Comparison of ENCODE assay signal across 14 cellular contexts in the genomic region with DNA sequence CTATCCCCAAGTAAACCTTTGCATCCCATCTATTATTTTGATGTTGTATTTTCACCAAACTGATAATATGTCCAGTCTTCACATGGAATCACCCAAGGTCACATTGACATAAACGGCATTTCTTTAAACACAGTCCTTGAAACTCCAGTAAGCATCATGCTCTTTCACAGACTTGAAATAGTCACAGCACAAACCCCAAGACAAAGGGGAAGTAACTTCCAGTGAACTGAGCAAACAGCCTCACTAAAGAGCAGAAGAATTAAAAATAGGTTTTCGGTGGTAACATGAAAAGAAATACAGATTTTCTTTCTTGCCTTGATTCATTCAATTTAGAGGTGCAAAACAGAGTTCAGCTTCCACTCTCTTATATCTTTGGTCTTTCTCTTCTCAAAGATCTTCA.
DNase-seq lines count a peak whose midpoint lies in the region; ATAC-seq and TF ChIP-seq lines count a peak whose summit lies in the region.
"Had no signal": no experiment of that assay in that cellular context is flagged by ENCODE, and none has a peak within 500 bp of the region (broad histone marks: within the 10 kb centered on the region; RNA-seq: fewer than 3 reads in every experiment).

No MANE protein-coding gene starts in this region.

- ATAC-seq in GM21723 (IDR thresholded peaks at IDR 0.05; ENCODE audit: unreplicated experiment): peak; percentile 72
- no peak for ATAC-seq in HG03039 (IDR thresholded peaks at IDR 0.05; ENCODE audit: unreplicated experiment)

- no peak for TF ChIP-seq POLR2A in uterus (IDR thresholded peaks at IDR 0.05)

- no peak for TF ChIP-seq CTCF in neutrophil (IDR thresholded peaks at IDR 0.05)
- TF ChIP-seq CTCF in uterus (IDR thresholded peaks at IDR 0.05): no peak

- DNase-seq in GDM1 (lab: John Stamatoyannopoulos, UW) (peak; percentile 34), NOMO-1 (lab: John Stamatoyannopoulos, UW; ENCODE audit: unreplicated experiment in 2 of 2) (peak; percentile 39 to 62), HUDEP-2 (lab: John Stamatoyannopoulos, UW; ENCODE audit: unreplicated experiment in 76 of 76) (no peak), uterus (no peak)
- DNase-seq: activated gamma-delta T cell, aorta, IMR-90, NCI-H1048, NCI-H69, testis had no signal

- H3K4me1 ChIP-seq in neutrophil (ENCODE audit: control insufficient read depth in 1 of 2, insufficient read depth in 1 of 2, low read depth in 1 of 2, low read length in 1 of 2) (peaks cover 9 to 11% of the 10 kb centered on the region in 2 experiments), uterus (no peaks in the 10 kb centered on the region)
- H3K4me1 ChIP-seq: testis had no signal

- H3K27ac ChIP-seq in neutrophil: peak overlapping the region; percentile 76
- no peak overlapping the region for H3K27ac ChIP-seq in uterus
- H3K27ac ChIP-seq: C4-2B, testis had no signal

- H3K36me3 ChIP-seq in neutrophil (no peaks in the 10 kb centered on the region), uterus (no peaks in the 10 kb centered on the region)

- H3K9me3 ChIP-seq in neutrophil (no peaks in the 10 kb centered on the region), uterus (no peaks in the 10 kb centered on the region)
- H3K9me3 ChIP-seq: testis had no signal

- intact Hi-C loops in uterus (cut with DNase I; ENCODE audit: low total_unique reads): no loop called here

- H3K27me3 ChIP-seq in neutrophil: no peaks in the 10 kb centered on the region
- H3K27me3 ChIP-seq in uterus: no peaks in the 10 kb centered on the region
- H3K27me3 ChIP-seq: testis had no signal

- H3K4me3 ChIP-seq in neutrophil (ENCODE audit: low read depth in 1 of 2, low read length in 1 of 2): no peak overlapping the region
- H3K4me3 ChIP-seq in uterus: no peak overlapping the region
- H3K4me3 ChIP-seq: testis had no signal

Comparison
In these comparisons a context has a peak if more than half of its experiments do, and no peak if none do; other contexts are left out.
1. DNase-seq: peak in GDM1 (single experiment) and NOMO-1 (2 of 2); none in HUDEP-2 (0 of 76) and uterus (0 of 2).